17 cellular contexts compared by ENCODE assay signal in the genomic region with DNA sequence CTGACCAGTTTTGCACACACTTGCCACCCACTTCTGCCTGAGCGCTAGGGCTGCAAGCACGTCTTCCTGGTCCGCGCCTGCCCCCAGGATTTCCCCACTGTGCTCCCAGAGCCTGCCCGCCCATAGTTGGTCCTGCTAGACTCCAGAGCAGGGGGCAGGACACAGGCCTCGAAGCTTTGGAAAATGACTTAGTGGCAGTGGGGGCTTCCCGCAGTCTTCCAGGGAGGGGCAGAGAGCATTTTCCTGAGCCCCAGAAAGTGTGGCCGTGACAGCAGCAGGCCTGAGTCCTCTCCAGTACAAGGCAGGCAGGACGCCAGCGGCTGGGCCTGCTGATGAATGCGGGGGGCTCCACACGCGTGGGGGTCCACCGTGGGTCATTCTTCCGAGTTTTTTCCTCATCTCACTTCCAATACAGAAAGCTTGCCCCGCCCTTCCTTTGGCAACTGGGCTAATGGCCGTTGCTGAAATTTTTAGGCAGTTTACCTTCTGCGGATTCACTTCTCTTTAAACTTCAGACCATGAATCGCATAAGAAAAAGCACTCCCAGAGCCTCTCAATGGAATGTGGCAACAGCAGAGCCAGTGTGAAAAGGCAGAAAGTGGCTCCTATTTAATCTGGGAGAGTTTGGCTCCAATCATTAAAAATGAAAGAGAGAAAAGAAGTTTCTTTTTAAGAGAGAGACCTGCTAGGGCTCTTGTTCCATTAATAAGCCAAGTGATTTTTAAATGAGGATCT.
DNase-seq lines count a peak whose midpoint lies in the region; ATAC-seq and TF ChIP-seq lines count a peak whose summit lies in the region.
"Had no signal": no experiment of that assay in that cellular context is flagged by ENCODE, and none has a peak within 500 bp of the region (broad histone marks: within the 10 kb centered on the region; RNA-seq: fewer than 3 reads in every experiment).

No MANE protein-coding gene starts in this region.

- no peaks in the 10 kb centered on the region for H3K36me3 ChIP-seq in BLaER1
- H3K36me3 ChIP-seq in H7 (replicated peaks; ENCODE audit: control insufficient read depth, insufficient read depth, low read length) = no peaks in the 10 kb centered on the region
- H3K36me3 ChIP-seq in NT2/D1 (ENCODE audit: insufficient read depth, insufficient read length, low read length) = no peaks in the 10 kb centered on the region
- no peaks in the 10 kb centered on the region for H3K36me3 ChIP-seq in iPS-20b (ENCODE audit: insufficient read depth, low read depth, low read length)
- no peaks in the 10 kb centered on the region for H3K36me3 ChIP-seq in PC-3 (ENCODE audit: low read depth, low read length)

- ATAC-seq in PC-3 = no peak

- H3K9me2 ChIP-seq in PC-3 (replicated peaks; ENCODE audit: low read length) = no peaks in the 10 kb centered on the region

- H3K27me3 ChIP-seq in BLaER1 (no peaks in the 10 kb centered on the region), H7 (ENCODE audit: control insufficient read depth, insufficient read depth, low read length) (no peaks in the 10 kb centered on the region; the same call in 1 of the 2 replicates), NT2/D1 (ENCODE audit: insufficient read depth, insufficient read length) (peaks cover 41% of the 10 kb centered on the region), iPS-20b (ENCODE audit: insufficient read depth, low read length) (peaks cover 50% of the 10 kb centered on the region), PC-3 (ENCODE audit: low read length) (peaks cover 81% of the 10 kb centered on the region)

- H3K4me1 ChIP-seq in BLaER1 = peaks cover 16% of the 10 kb centered on the region
- peaks cover 17% of the 10 kb centered on the region for H3K4me1 ChIP-seq in NT2/D1 (ENCODE audit: insufficient read depth, insufficient read length)
- H3K4me1 ChIP-seq in iPS-20b (ENCODE audit: insufficient read depth, low read length) = peaks cover 11% of the 10 kb centered on the region; the same call in 1 of the 2 replicates
- H3K4me1 ChIP-seq in PC-3 (ENCODE audit: insufficient read depth, low read length) = no peaks in the 10 kb centered on the region

- CTCF ChIA-PET in GM10248 (lab: Yijun Ruan, JAX) (no interaction called here), PC-3 (lab: Charles Lee) (no interaction called here)

- H3K9me3 ChIP-seq in BLaER1 = no peaks in the 10 kb centered on the region
- no peaks in the 10 kb centered on the region for H3K9me3 ChIP-seq in NT2/D1 (ENCODE audit: insufficient read depth, low read length)
- no peaks in the 10 kb centered on the region for H3K9me3 ChIP-seq in iPS-20b (ENCODE audit: insufficient read depth, low read depth, low read length)
- no peaks in the 10 kb centered on the region for H3K9me3 ChIP-seq in PC-3 (ENCODE audit: low read length)

- H2AFZ ChIP-seq in PC-3 (ENCODE audit: low read length) = no peak overlapping the region

- no peak overlapping the region for H3K9ac ChIP-seq in BLaER1
- H3K9ac ChIP-seq in NT2/D1 (ENCODE audit: insufficient read length, low read depth) = peak overlapping the region; percentile 57
- H3K9ac ChIP-seq in iPS-20b (ENCODE audit: low read depth, low read length) = no peak overlapping the region
- no peak overlapping the region for H3K9ac ChIP-seq in PC-3 (ENCODE audit: low read length)

- POLR2A ChIA-PET in GM10248 (lab: Yijun Ruan, JAX) = no interaction called here
- POLR2A ChIA-PET in PC-3 (lab: Charles Lee; ENCODE audit: unreplicated experiment) = no interaction called here

- H4K20me1 ChIP-seq in BLaER1 = no peaks in the 10 kb centered on the region
- H4K20me1 ChIP-seq in PC-3 (ENCODE audit: low read length) = no peaks in the 10 kb centered on the region

- H3K4me2 ChIP-seq in BLaER1 (peak overlapping the region; percentile 35), PC-3 (ENCODE audit: low read length) (no peak overlapping the region)

- no peak overlapping the region for H3K4me3 ChIP-seq in BLaER1
- no peak overlapping the region for H3K4me3 ChIP-seq in H7 (ENCODE audit: insufficient read depth, low read depth, low read length)
- H3K4me3 ChIP-seq in NT2/D1 (ENCODE audit: insufficient read length, low read depth) = no peak overlapping the region
- peak overlapping the region; percentile 29; the same call in 1 of the 2 replicates for H3K4me3 ChIP-seq in iPS-20b (ENCODE audit: low read length)
- no peak overlapping the region for H3K4me3 ChIP-seq in PC-3 (ENCODE audit: low read length)

- H3K79me2 ChIP-seq in PC-3 (ENCODE audit: low read length) = no peaks in the 10 kb centered on the region

- no peak overlapping the region for H3K27ac ChIP-seq in BLaER1
- H3K27ac ChIP-seq in iPS-20b (ENCODE audit: low read length) = no peak overlapping the region
- H3K27ac ChIP-seq in PC-3 (ENCODE audit: low read length) = no peak overlapping the region
- H3K27ac ChIP-seq: C4-2B had no signal

- H3F3A ChIP-seq in PC-3 (ENCODE audit: low read length, unreplicated experiment) = no peaks in the 10 kb centered on the region

- intact Hi-C loops in PC-3 (cut with micrococcal nuclease) = no loop called here

- peak; percentile 79 for DNase-seq in H7
- DNase-seq in NT2/D1 (ENCODE audit: low read depth, low spot score) = no peak
- no peak for DNase-seq in GM10248 (ENCODE audit: extremely low spot score)
- DNase-seq in NCI-H2107 (lab: John Stamatoyannopoulos, UW) = no peak
- no peak for DNase-seq in PC-3
- DNase-seq: ACHN; CD4-positive, alpha-beta memory T cell; DMS153; DMS79 treated with DMSO at 0.1 percent for 48 hours; EL; GDM1; GOT3; HCEC 1CT; KBM-7 had no signal

- TF ChIP-seq CTCF in GM10248 (IDR thresholded peaks at IDR 0.05; ENCODE audit: control extremely low read depth, extremely low read depth, low read depth, missing control alignments) = no peak
- no peak for TF ChIP-seq CTCF in PC-3 (conservative IDR thresholded peaks at IDR 0.05; ENCODE audit: low read depth, low read length)

- no TSS peak for BruUV-seq in PC-3 (replicated peaks; lab: Mats Ljungman, UMichigan)
